ENCODE assay signal across 32 cellular contexts in the genomic region with DNA sequence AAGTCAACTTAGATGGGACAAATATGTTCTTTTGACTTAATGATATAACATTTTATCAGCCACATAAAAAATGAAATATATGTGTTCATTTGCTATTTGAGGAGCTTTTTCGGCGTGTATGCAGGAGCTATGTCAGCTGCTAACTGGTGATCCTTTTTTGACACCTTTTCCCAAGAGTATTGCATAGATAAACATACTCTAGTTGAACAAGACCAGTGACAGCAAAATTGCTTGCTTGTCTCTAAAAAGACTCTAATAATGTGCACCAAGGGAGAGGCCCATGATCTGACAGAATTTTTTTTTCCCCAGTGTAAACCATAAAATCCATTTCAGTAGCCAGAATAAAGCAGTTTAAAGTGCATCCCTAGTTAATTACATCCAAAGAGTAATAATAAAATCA.
"Had no signal": no experiment of that assay in that cellular context is flagged by ENCODE, and none has a peak within 500 bp of the region (broad histone marks: within the 10 kb centered on the region; RNA-seq: fewer than 3 reads in every experiment).

No MANE protein-coding gene starts in this region.

- H3K36me3 Mint-ChIP-seq: activated CD4-positive, alpha-beta memory T cell treated with anti-CD3 and anti-CD28 coated beads for 36 hours; activated naive CD4-positive, alpha-beta T cell treated with anti-CD3 and anti-CD28 coated beads, Interleukin-2, amount 50 U/mL, for 72 hours; activated naive CD8-positive, alpha-beta T cell treated with anti-CD3 and anti-CD28 coated beads for 36 hours; T-cell had no signal

- ATAC-seq: activated CD8-positive, alpha-beta T cell treated with anti-CD3 and anti-CD28 coated beads for 36 hours; activated naive CD4-positive, alpha-beta T cell treated with anti-CD3 and anti-CD28 coated beads, Interleukin-2, amount 50 U/mL, for 72 hours; activated T-cell treated with anti-CD3 and anti-CD28 coated beads, Interleukin-2, amount 50 U/mL, for 4 hours; activated T-cell treated with anti-CD3 and anti-CD28 coated beads, Interleukin-2, amount 50 U/mL, for 72 hours; activated T-helper 17 cell treated with anti-CD3 and anti-CD28 coated beads, Interleukin-2, amount 50 U/mL, for 72 hours; body of pancreas; T-cell; T-helper 17 cell had no signal

- H3K27ac ChIP-seq: adrenal gland, body of pancreas, brain microvascular endothelial cell, VCaP had no signal

- H3K4me3 Mint-ChIP-seq: activated B cell treated with CpG ODN at 0.5 μM for 24 hours; activated CD4-positive, alpha-beta memory T cell treated with anti-CD3 and anti-CD28 coated beads for 36 hours; activated CD4-positive, alpha-beta T cell treated with anti-CD3 and anti-CD28 coated beads, Interleukin-2, amount 10 ng/mL, durations not matched to agents 24 days and 14 days; activated CD8-positive, alpha-beta T cell treated with anti-CD3 and anti-CD28 coated beads for 36 hours; activated naive CD4-positive, alpha-beta T cell treated with anti-CD3 and anti-CD28 coated beads for 36 hours; activated naive CD8-positive, alpha-beta T cell treated with anti-CD3 and anti-CD28 coated beads for 36 hours; activated T-cell treated with anti-CD3 and anti-CD28 coated beads, Interleukin-2, amount 50 U/mL, for 4 hours; activated T-cell treated with anti-CD3 and anti-CD28 coated beads, Interleukin-2, amount 50 U/mL, for 72 hours; activated T-helper 1 cell treated with anti-CD3 and anti-CD28 coated beads, Interleukin-12 subunit alpha, Interleukin-12 subunit beta, Interleukin-2, Interleukin-4 antibody, amounts not matched to agents 30 ng/mL and 10 ng/mL and 1 ng/mL, durations not matched to agents 14 hours and 24 hours and 36 hours; activated T-helper 17 cell treated with anti-CD3 and anti-CD28 coated beads, Interleukin-2, amount 50 U/mL, for 72 hours; T-cell; T-helper 17 cell had no signal

- H3K27ac Mint-ChIP-seq: activated B cell treated with CpG ODN at 0.5 μM for 24 hours; activated CD4-positive, alpha-beta memory T cell treated with anti-CD3 and anti-CD28 coated beads for 36 hours; activated CD4-positive, alpha-beta T cell treated with anti-CD3 and anti-CD28 coated beads, Interleukin-2, amount 10 ng/mL, durations not matched to agents 24 days and 14 days; activated CD8-positive, alpha-beta T cell treated with anti-CD3 and anti-CD28 coated beads for 36 hours; activated naive CD4-positive, alpha-beta T cell treated with anti-CD3 and anti-CD28 coated beads for 36 hours; activated naive CD4-positive, alpha-beta T cell treated with anti-CD3 and anti-CD28 coated beads, Interleukin-2, amount 50 U/mL, for 72 hours; activated naive CD8-positive, alpha-beta T cell treated with anti-CD3 and anti-CD28 coated beads for 36 hours; activated T-cell treated with anti-CD3 and anti-CD28 coated beads, Interleukin-2, amount 50 U/mL, for 72 hours; activated T-helper 1 cell treated with anti-CD3 and anti-CD28 coated beads, Interleukin-12 subunit alpha, Interleukin-12 subunit beta, Interleukin-2, Interleukin-4 antibody, amounts not matched to agents 30 ng/mL and 10 ng/mL and 1 ng/mL, durations not matched to agents 14 hours and 24 hours and 36 hours; activated T-helper 17 cell treated with anti-CD3 and anti-CD28 coated beads, Interleukin-2, amount 50 U/mL, for 72 hours; T-cell; T-helper 17 cell had no signal

- H3K4me3 ChIP-seq: adrenal gland, body of pancreas had no signal

- H3K36me3 ChIP-seq: adrenal gland, brain microvascular endothelial cell, breast epithelium had no signal

- H3K9me3 Mint-ChIP-seq: activated CD4-positive, alpha-beta memory T cell treated with anti-CD3 and anti-CD28 coated beads for 36 hours; activated CD4-positive, alpha-beta T cell treated with anti-CD3 and anti-CD28 coated beads, Interleukin-2, amount 10 ng/mL, durations not matched to agents 24 days and 14 days; activated CD8-positive, alpha-beta T cell treated with anti-CD3 and anti-CD28 coated beads for 36 hours; activated naive CD4-positive, alpha-beta T cell treated with anti-CD3 and anti-CD28 coated beads for 36 hours; activated naive CD4-positive, alpha-beta T cell treated with anti-CD3 and anti-CD28 coated beads, Interleukin-2, amount 50 U/mL, for 72 hours; activated naive CD8-positive, alpha-beta T cell treated with anti-CD3 and anti-CD28 coated beads for 36 hours; activated T-cell treated with anti-CD3 and anti-CD28 coated beads, Interleukin-2, amount 50 U/mL, for 4 hours; activated T-helper 1 cell treated with anti-CD3 and anti-CD28 coated beads, Interleukin-12 subunit alpha, Interleukin-12 subunit beta, Interleukin-2, Interleukin-4 antibody, amounts not matched to agents 30 ng/mL and 10 ng/mL and 1 ng/mL, durations not matched to agents 14 hours and 24 hours and 36 hours; T-cell had no signal

- H3K4me1 ChIP-seq: adrenal gland, body of pancreas, breast epithelium had no signal

- DNase-seq: activated B cell treated with CpG ODN at 0.5 μM for 24 hours; activated CD4-positive, alpha-beta memory T cell treated with anti-CD3 and anti-CD28 coated beads for 36 hours; activated CD4-positive, alpha-beta T cell treated with anti-CD3 and anti-CD28 coated beads for 4 hours; activated CD4-positive, alpha-beta T cell treated with anti-CD3 and anti-CD28 coated beads, Interleukin-2, amount 10 ng/mL, durations not matched to agents 24 days and 14 days; activated CD4-positive, alpha-beta T cell treated with anti-CD3 and anti-CD28 coated beads, Interleukin-2, amount 50 U/mL, for 1 hour; activated CD4-positive, alpha-beta T cell treated with anti-CD3 and anti-CD28 coated beads, Interleukin-2, amount 50 U/mL, for 4 hours; activated CD4-positive, CD25-positive, alpha-beta regulatory T cell treated with anti-CD3 and anti-CD28 coated beads, Interleukin-2, amount 50 U/mL, for 72 hours; activated CD8-positive, alpha-beta memory T cell treated with anti-CD3 and anti-CD28 coated beads, Interleukin-2, amount 50 U/mL, for 4 hours; activated CD8-positive, alpha-beta T cell treated with anti-CD3 and anti-CD28 coated beads for 36 hours; activated effector memory CD4-positive, alpha-beta T cell treated with anti-CD3 and anti-CD28 coated beads, Interleukin-2, amount 50 U/mL, for 16 hours; activated gamma-delta T cell treated with Interleukin-2 at 50 U/mL for 16 hours; activated naive CD4-positive, alpha-beta T cell; activated naive CD4-positive, alpha-beta T cell treated with anti-CD3 and anti-CD28 coated beads for 36 hours; activated naive CD4-positive, alpha-beta T cell treated with anti-CD3 and anti-CD28 coated beads, Interleukin-2, amount 50 U/mL, for 16 hours; activated naive CD8-positive, alpha-beta T cell treated with anti-CD3 and anti-CD28 coated beads for 36 hours; activated T-cell treated with anti-CD3 and anti-CD28 coated beads for 4 hours; activated T-cell treated with anti-CD3 and anti-CD28 coated beads, Interleukin-2, amount 50 U/mL, for 1 hour; activated T-cell treated with anti-CD3 and anti-CD28 coated beads, Interleukin-2, amount 50 U/mL, for 4 hours; activated T-cell treated with anti-CD3 and anti-CD28 coated beads, Interleukin-2, amount 50 U/mL, for 72 hours; amniotic stem cell; aorta; body of pancreas; brain microvascular endothelial cell; central memory CD4-positive, alpha-beta T cell; T-cell; T-helper 17 cell had no signal

- H3K9me3 ChIP-seq: adrenal gland, body of pancreas, breast epithelium had no signal

- H3K4me1 Mint-ChIP-seq: activated B cell treated with CpG ODN at 0.5 μM for 24 hours; activated CD4-positive, alpha-beta T cell treated with anti-CD3 and anti-CD28 coated beads, Interleukin-2, amount 10 ng/mL, durations not matched to agents 24 days and 14 days; activated naive CD8-positive, alpha-beta T cell treated with anti-CD3 and anti-CD28 coated beads for 36 hours; activated T-helper 17 cell treated with anti-CD3 and anti-CD28 coated beads, Interleukin-2, amount 50 U/mL, for 72 hours; T-cell; T-helper 17 cell had no signal

- H3K27me3 ChIP-seq: adrenal gland, body of pancreas, brain microvascular endothelial cell, breast epithelium had no signal
